9 cellular contexts compared by ENCODE assay signal in genomic region chr11:72239849-72240460, GRCh38. TPM values are rescaled to one million over a fixed set of nuclear protein-coding genes. Genes with fewer than 3 reads are reported as not detected.
DNase-seq lines count a peak whose midpoint lies in the region; ATAC-seq and TF ChIP-seq lines count a peak whose summit lies in the region.
"Had no signal": no experiment of that assay in that cellular context is flagged by ENCODE, and none has a peak within 500 bp of the region (broad histone marks: within the 10 kb centered on the region; RNA-seq: fewer than 3 reads in every experiment).

No MANE protein-coding gene starts in this region.

- H3K9me3 ChIP-seq in ascending aorta (no peaks in the 10 kb centered on the region), stomach smooth muscle (ENCODE audit: control insufficient read depth in 2 of 2, low read length in 2 of 2) (no peaks in the 10 kb centered on the region)

- ATAC-seq in HG02678 (IDR thresholded peaks at IDR 0.05; ENCODE audit: unreplicated experiment), result no peak

- TF ChIP-seq CTCF in ascending aorta (IDR thresholded peaks at IDR 0.05), result peak in 1 of 3 experiments; percentile 8

- intact Hi-C loops in activated CD4-positive, alpha-beta memory T cell treated with anti-CD3 and anti-CD28 coated beads for 36 hours (cut with micrococcal nuclease), result no loop called here
- intact Hi-C loops in ascending aorta (cut with DNase I), result loop anchor here (1.0 to 5.0 kb wide), 3 partner anchors 16 to 192 kb away; partner anchors contain the start of genes CLPB, INPPL1 and LAMTOR1

- H3K9ac ChIP-seq in stomach smooth muscle (ENCODE audit: low read length in 2 of 2), result peak overlapping the region in 1 of 2 donors; percentile 60

- H3K4me3 ChIP-seq in ascending aorta (peak overlapping the region; percentile 56 to 57), stomach smooth muscle (ENCODE audit: low read length in 2 of 2) (peak overlapping the region; percentile 36 to 69)

- no peak for DNase-seq in activated CD4-positive, alpha-beta memory T cell treated with anti-CD3 and anti-CD28 coated beads, Interleukin-2, amount 10 ng/mL, durations not matched to agents 7 days and 5 days
- no peak for DNase-seq in activated CD4-positive, alpha-beta memory T cell treated with anti-CD3 and anti-CD28 coated beads for 36 hours
- no peak for DNase-seq in ascending aorta (ENCODE audit: low spot score in 2 of 2)
- DNase-seq in islet precursor cell, result peak; percentile 57
- DNase-seq in iPS-NIHi11 (ENCODE audit: low spot score), result no peak
- no peak for DNase-seq in RKO (ENCODE audit: low spot score)

- POLR2A ChIA-PET in activated CD4-positive, alpha-beta memory T cell treated with anti-CD3 and anti-CD28 coated beads, Interleukin-2, amount 10 ng/mL, durations not matched to agents 7 days and 5 days (lab: Charles Lee), result interaction anchor here (0.6 to 1.8 kb wide), 4 partner anchors 15 to 27 kb away, joined by 3 to 7 read pairs (median 5); partner anchors contain the start of gene INPPL1
- POLR2A ChIA-PET in activated CD4-positive, alpha-beta memory T cell treated with anti-CD3 and anti-CD28 coated beads for 36 hours (lab: Charles Lee), result no interaction called here

- H3K4me1 Mint-ChIP-seq in activated CD4-positive, alpha-beta memory T cell treated with anti-CD3 and anti-CD28 coated beads, Interleukin-2, amount 10 ng/mL, durations not matched to agents 7 days and 5 days, result peaks cover 21% of the 10 kb centered on the region
- H3K4me1 Mint-ChIP-seq in activated CD4-positive, alpha-beta memory T cell treated with anti-CD3 and anti-CD28 coated beads for 36 hours (ENCODE audit: low read depth), result peaks cover 21% of the 10 kb centered on the region

- H3K27me3 ChIP-seq in ascending aorta, result peaks cover 23% of the 10 kb centered on the region
- H3K27me3 ChIP-seq in stomach smooth muscle (ENCODE audit: control insufficient read depth in 1 of 2, insufficient read depth in 2 of 2, low read length in 2 of 2), result peaks cover 30 to 31% of the 10 kb centered on the region in 2 donors

- H3K36me3 ChIP-seq in ascending aorta (peaks cover 18 to 25% of the 10 kb centered on the region in 2 donors), stomach smooth muscle (ENCODE audit: control insufficient read depth in 2 of 2, insufficient read depth in 2 of 2, low read length in 2 of 2) (peaks cover 7 to 19% of the 10 kb centered on the region in 2 donors)

- peaks cover 29% of the 10 kb centered on the region for H3K36me3 Mint-ChIP-seq in activated CD4-positive, alpha-beta memory T cell treated with anti-CD3 and anti-CD28 coated beads, Interleukin-2, amount 10 ng/mL, durations not matched to agents 7 days and 5 days (ENCODE audit: low read depth)
- H3K36me3 Mint-ChIP-seq in activated CD4-positive, alpha-beta memory T cell treated with anti-CD3 and anti-CD28 coated beads for 36 hours, result peaks cover 12% of the 10 kb centered on the region

- H3K27ac Mint-ChIP-seq in activated CD4-positive, alpha-beta memory T cell treated with anti-CD3 and anti-CD28 coated beads, Interleukin-2, amount 10 ng/mL, durations not matched to agents 7 days and 5 days, result no peak overlapping the region
- H3K27ac Mint-ChIP-seq in activated CD4-positive, alpha-beta memory T cell treated with anti-CD3 and anti-CD28 coated beads for 36 hours, result no peak overlapping the region

- no peaks in the 10 kb centered on the region for H3K9me3 Mint-ChIP-seq in activated CD4-positive, alpha-beta memory T cell treated with anti-CD3 and anti-CD28 coated beads, Interleukin-2, amount 10 ng/mL, durations not matched to agents 7 days and 5 days
- H3K9me3 Mint-ChIP-seq in activated CD4-positive, alpha-beta memory T cell treated with anti-CD3 and anti-CD28 coated beads for 36 hours, result no peaks in the 10 kb centered on the region

- peaks cover 43% of the 10 kb centered on the region for H3K27me3 Mint-ChIP-seq in activated CD4-positive, alpha-beta memory T cell treated with anti-CD3 and anti-CD28 coated beads, Interleukin-2, amount 10 ng/mL, durations not matched to agents 7 days and 5 days
- peaks cover 44% of the 10 kb centered on the region for H3K27me3 Mint-ChIP-seq in activated CD4-positive, alpha-beta memory T cell treated with anti-CD3 and anti-CD28 coated beads for 36 hours

- CTCF ChIA-PET in activated CD4-positive, alpha-beta memory T cell treated with anti-CD3 and anti-CD28 coated beads, Interleukin-2, amount 10 ng/mL, durations not matched to agents 7 days and 5 days (lab: Charles Lee), result interaction anchor here (1.3 to 1.4 kb wide), 2 partner anchors 174 to 191 kb away, joined by 3 to 4 read pairs; no protein-coding TSS in a partner anchor
- CTCF ChIA-PET in activated CD4-positive, alpha-beta memory T cell treated with anti-CD3 and anti-CD28 coated beads for 36 hours (lab: Charles Lee), result interaction anchor here (2.3 kb wide), 1 partner anchor 175 kb away, joined by 9 read pairs; no protein-coding TSS in a partner anchor

- H3K4me3 Mint-ChIP-seq in activated CD4-positive, alpha-beta memory T cell treated with anti-CD3 and anti-CD28 coated beads, Interleukin-2, amount 10 ng/mL, durations not matched to agents 7 days and 5 days, result peak overlapping the region; percentile 50
- no peak overlapping the region for H3K4me3 Mint-ChIP-seq in activated CD4-positive, alpha-beta memory T cell treated with anti-CD3 and anti-CD28 coated beads for 36 hours

- H3K4me1 ChIP-seq in ascending aorta (peaks cover 7 to 22% of the 10 kb centered on the region in 2 donors), stomach smooth muscle (ENCODE audit: control insufficient read depth, insufficient read depth, low read length) (peaks cover 66% of the 10 kb centered on the region)

- peak overlapping the region in 1 of 2 donors; percentile 2 for H3K27ac ChIP-seq in ascending aorta
- H3K27ac ChIP-seq in stomach smooth muscle (ENCODE audit: low read length), result peak overlapping the region; percentile 77
- H3K27ac ChIP-seq: VCaP had no signal

RNA-seq across cellular contexts. Expression of gene PHOX2A, which starts 4.0 kb away (rescaled TPM):
- not detected for total RNA-seq in activated CD4-positive, alpha-beta memory T cell treated with anti-CD3 and anti-CD28 coated beads, Interleukin-2, amount 10 ng/mL, durations not matched to agents 7 days and 5 days
- total RNA-seq in activated CD4-positive, alpha-beta memory T cell treated with anti-CD3 and anti-CD28 coated beads for 36 hours, result not detected
- not detected for total RNA-seq in ascending aorta

RNA-seq across cellular contexts. Expression of gene INPPL1, which starts 15.4 kb away (rescaled TPM):
- 100 to 1,000 TPM; 138 to 153 TPM for total RNA-seq in activated CD4-positive, alpha-beta memory T cell treated with anti-CD3 and anti-CD28 coated beads, Interleukin-2, amount 10 ng/mL, durations not matched to agents 7 days and 5 days
- 10 to 100 TPM; 96.9 to 98.9 TPM for total RNA-seq in activated CD4-positive, alpha-beta memory T cell treated with anti-CD3 and anti-CD28 coated beads for 36 hours
- 76.0 TPM for total RNA-seq in ascending aorta

RNA-seq across cellular contexts. Expression of gene FOLR2, which starts 23.4 kb away (rescaled TPM):
- total RNA-seq in activated CD4-positive, alpha-beta memory T cell treated with anti-CD3 and anti-CD28 coated beads, Interleukin-2, amount 10 ng/mL, durations not matched to agents 7 days and 5 days, result not detected
- total RNA-seq in activated CD4-positive, alpha-beta memory T cell treated with anti-CD3 and anti-CD28 coated beads for 36 hours, result not detected
- total RNA-seq in ascending aorta, result 34.5 TPM

RNA-seq across cellular contexts. Expression of gene FOLR1, which starts 48.0 kb away (rescaled TPM):
- total RNA-seq in activated CD4-positive, alpha-beta memory T cell treated with anti-CD3 and anti-CD28 coated beads, Interleukin-2, amount 10 ng/mL, durations not matched to agents 7 days and 5 days, result not detected
- not detected for total RNA-seq in activated CD4-positive, alpha-beta memory T cell treated with anti-CD3 and anti-CD28 coated beads for 36 hours
- not detected for total RNA-seq in ascending aorta

Comparison
In these comparisons a context has a peak if more than half of its experiments do, and no peak if none do; other contexts are left out.
1. RNA of gene FOLR2, which starts 23.4 kb away (total RNA-seq): 34.5 TPM in ascending aorta (single experiment); not detected in activated CD4-positive, alpha-beta memory T cell treated with anti-CD3 and anti-CD28 coated beads, Interleukin-2, amount 10 ng/mL, durations not matched to agents 7 days and 5 days and not detected in activated CD4-positive, alpha-beta memory T cell treated with anti-CD3 and anti-CD28 coated beads for 36 hours; every median in the first group is over 10 times any median in the second.